Comparison of ENCODE assay signal across 23 cellular contexts in genomic region chr7:143988986-143989745, GRCh38. TPM values are rescaled to one million over a fixed set of nuclear protein-coding genes. Genes with fewer than 3 reads are reported as not detected.
DNase-seq lines count a peak whose midpoint lies in the region; ATAC-seq and TF ChIP-seq lines count a peak whose summit lies in the region.
"Had no signal": no experiment of that assay in that cellular context is flagged by ENCODE, and none has a peak within 500 bp of the region (broad histone marks: within the 10 kb centered on the region; RNA-seq: fewer than 3 reads in every experiment).

No MANE protein-coding gene starts in this region.

- dilution Hi-C loops in IMR-90 (cut with HindIII; ENCODE audit: low sequenced_read_pairs, unreplicated experiment) = no loop called here

- WGBS in IMR-90 (ENCODE audit: extremely low coverage in 2 of 2, insufficient read length in 1 of 2), 2 experiments = 80% methylated on average over 1 of the region's 5 CpGs; no CpG with 5 or more reads in 1 of the 2 experiments

- H3K27ac ChIP-seq in IMR-90 (ENCODE audit: insufficient read depth, low read length) = peak overlapping the region; percentile 18; the same call in 1 of the 2 replicates
- no peak overlapping the region for H3K27ac ChIP-seq in PC-9
- H3K27ac ChIP-seq: KMS-11 had no signal

- peak overlapping the region; percentile 44; the same call in 1 of the 2 replicates for H3K18ac ChIP-seq in IMR-90 (ENCODE audit: low read depth, low read length)

- no peak overlapping the region for H2BK20ac ChIP-seq in IMR-90 (ENCODE audit: low read depth, low read length)

- H3K9me3 ChIP-seq in IMR-90 (ENCODE audit: control insufficient read depth, insufficient read depth, low read length) (no peaks in the 10 kb centered on the region), PC-9 (ENCODE audit: insufficient read depth, low read depth) (no peaks in the 10 kb centered on the region)

- no peak overlapping the region; a peak in 1 of 4 replicates for H4K8ac ChIP-seq in IMR-90 (ENCODE audit: low read depth in 2 of 2, low read length in 2 of 2)

- no peak for TF ChIP-seq RAD21 in IMR-90 (IDR thresholded peaks at IDR 0.05; ENCODE audit: low read length)

- BruUV-seq in IMR-90 (replicated peaks; lab: Mats Ljungman, UMichigan) = no TSS peak
- BruUV-seq in PC-9 (replicated peaks; lab: Mats Ljungman, UMichigan) = no TSS peak

- no peak overlapping the region for H3K56ac ChIP-seq in IMR-90 (ENCODE audit: extremely low read depth, insufficient read depth, low read length)

- H2AFZ ChIP-seq in IMR-90 (replicated peaks; ENCODE audit: low read length, poor library complexity) (no peak overlapping the region), PC-9 (no peak overlapping the region)

- TF ChIP-seq POLR2A in IMR-90 (IDR thresholded peaks at IDR 0.05; ENCODE audit: low read depth, low read length) = no peak

- no peak overlapping the region; the same call in 1 of the 2 replicates for H4K5ac ChIP-seq in IMR-90 (ENCODE audit: low read depth, low read length)

- peaks cover 2% of the 10 kb centered on the region; the same call in 1 of the 2 replicates for H3K4me1 ChIP-seq in IMR-90 (ENCODE audit: control insufficient read depth, insufficient read depth, low read length)
- no peaks in the 10 kb centered on the region for H3K4me1 ChIP-seq in PC-9 (replicated peaks; ENCODE audit: insufficient read depth)

- no peak overlapping the region for H3K23ac ChIP-seq in IMR-90 (ENCODE audit: low read depth, low read length)

- H2BK15ac ChIP-seq in IMR-90 (ENCODE audit: low read depth, low read length) = no peak overlapping the region

- POLR2A ChIA-PET in IMR-90 (lab: Charles Lee; ENCODE audit: unreplicated experiment) (no interaction called here), PC-9 (lab: Charles Lee; ENCODE audit: unreplicated experiment) (no interaction called here)

- no peak overlapping the region for H3K4ac ChIP-seq in IMR-90 (ENCODE audit: low read depth, low read length)

- no peak overlapping the region for H3K9ac ChIP-seq in IMR-90 (ENCODE audit: low read depth, low read length)
- H3K9ac ChIP-seq: KMS-11 had no signal

- H3K79me1 ChIP-seq in IMR-90 (ENCODE audit: low read depth in 1 of 2, low read length in 2 of 2) = no peaks in the 10 kb centered on the region

- H2AK9ac ChIP-seq in IMR-90 (replicated peaks; ENCODE audit: low read depth, low read length, poor library complexity) = no peak overlapping the region

- H3K27me3 ChIP-seq in IMR-90 (ENCODE audit: control insufficient read depth, insufficient read depth, low read length) = no peaks in the 10 kb centered on the region
- H3K27me3 ChIP-seq in PC-9 (ENCODE audit: insufficient read depth, low read depth) = no peaks in the 10 kb centered on the region
- H3K27me3 ChIP-seq: tibial nerve had no signal

- H3K14ac ChIP-seq in IMR-90 (replicated peaks; ENCODE audit: low read depth, low read length) = no peak overlapping the region

- H3K9me1 ChIP-seq in IMR-90 (ENCODE audit: insufficient read depth, low read length) = no peaks in the 10 kb centered on the region

- no peaks in the 10 kb centered on the region; the same call in 1 of the 2 replicates for H3F3A ChIP-seq in PC-9 (ENCODE audit: insufficient read depth, low read depth)

- H3K4me2 ChIP-seq in IMR-90 (ENCODE audit: low read depth, low read length) = no peak overlapping the region
- H3K4me2 ChIP-seq in PC-9 = no peak overlapping the region
- H3K4me2 ChIP-seq: KMS-11 had no signal

- no peak for TF ChIP-seq CTCF in IMR-90 (conservative IDR thresholded peaks at IDR 0.05; ENCODE audit: low read depth, low read length)
- TF ChIP-seq CTCF in fibroblast of villous mesenchyme (IDR thresholded peaks at IDR 0.05; ENCODE audit: insufficient read depth, low read depth, low read length) = no peak
- TF ChIP-seq CTCF in PC-9 (conservative IDR thresholded peaks at IDR 0.05) = no peak

- CTCF ChIA-PET in IMR-90 (lab: Yijun Ruan, JAX) (no interaction called here), PC-9 (lab: Charles Lee) (no interaction called here)

- H4K20me1 ChIP-seq in IMR-90 (ENCODE audit: insufficient read depth, low read length) = no peaks in the 10 kb centered on the region
- H4K20me1 ChIP-seq in PC-9 (ENCODE audit: insufficient read depth) = no peaks in the 10 kb centered on the region

- H3K9me2 ChIP-seq in PC-9 (ENCODE audit: insufficient read depth) = no peaks in the 10 kb centered on the region

- H2AK5ac ChIP-seq in IMR-90 (ENCODE audit: low read depth, low read length) = no peak overlapping the region

- H4K91ac ChIP-seq in IMR-90 (ENCODE audit: insufficient read depth, low read depth, low read length) = no peak overlapping the region

- no peak overlapping the region for H2BK120ac ChIP-seq in IMR-90 (ENCODE audit: low read depth, low read length)

- DNase-seq in IMR-90 (peak; percentile 41), astrocyte of the hippocampus (ENCODE audit: low read depth, low spot score) (peak; percentile 46), fibroblast of villous mesenchyme (ENCODE audit: low read depth) (peak; percentile 61), AML-193 (lab: John Stamatoyannopoulos, UW) (no peak), PC-9 (no peak)
- DNase-seq: activated CD4-positive, alpha-beta T cell treated with anti-CD3 and anti-CD28 coated beads, Interleukin-2, amount 50 U/mL, for 1 hour; activated CD8-positive, alpha-beta memory T cell treated with anti-CD3 and anti-CD28 coated beads, Interleukin-2, amount 50 U/mL, for 48 hours; activated effector memory CD4-positive, alpha-beta T cell treated with Interleukin-2 at 50 U/mL for 16 hours; C1 segment of cervical spinal cord; cerebellar nuclear complex; foreskin fibroblast; natural killer cell; NCI-H1092 treated with DMSO at 0.1 percent for 48 hours; NCI-H2107; NCI-H524; stimulated activated naive CD4-positive, alpha-beta T cell had no signal

- no peak overlapping the region for H2BK5ac ChIP-seq in IMR-90 (ENCODE audit: low read depth, low read length, poor library complexity, severe bottlenecking)

- in situ Hi-C loops in IMR-90 (cut with MboI; ENCODE audit: low sequenced_read_pairs) = no loop called here

- H3K36me3 ChIP-seq in IMR-90 (ENCODE audit: control insufficient read depth, insufficient read depth, low read length) (no peaks in the 10 kb centered on the region), PC-9 (ENCODE audit: low read depth) (no peaks in the 10 kb centered on the region)
- H3K36me3 ChIP-seq: tibial nerve had no signal

- H3K79me2 ChIP-seq in PC-9 (ENCODE audit: low read depth) = no peaks in the 10 kb centered on the region

- intact Hi-C loops in IMR-90 (cut with micrococcal nuclease) = loop anchor here (5.0 kb wide), 1 partner anchor 37 kb away; the partner anchor contains the start of gene OR2F1
- intact Hi-C loops in PC-9 (cut with micrococcal nuclease; ENCODE audit: unreplicated experiment) = no loop called here

- peak; percentile 86 for ATAC-seq in IMR-90 (ENCODE audit: low read depth)
- no peak for ATAC-seq in GM18502 (IDR thresholded peaks at IDR 0.05; ENCODE audit: poor library complexity, unreplicated experiment)
- no peak for ATAC-seq in HG02571 (IDR thresholded peaks at IDR 0.05; ENCODE audit: unreplicated experiment)
- ATAC-seq: GM12878, natural killer cell had no signal

- H3K4me3 ChIP-seq in IMR-90 (ENCODE audit: insufficient read depth, low read depth, low read length) (no peak overlapping the region), fibroblast of villous mesenchyme (ENCODE audit: low read depth, low read length) (no peak overlapping the region), PC-9 (no peak overlapping the region)
- H3K4me3 ChIP-seq: GM12878, tibial nerve had no signal

TF ChIP-seq in IMR-90, 13 proteins besides CTCF, POLR2A, EP300 and RAD21:
- no peak for TF ChIP-seq NFE2L2 (IDR thresholded peaks at IDR 0.05; ENCODE audit: low read depth, low read length)
- no peak for TF ChIP-seq MAFK (IDR thresholded peaks at IDR 0.05; ENCODE audit: low read depth, low read length)
- TF ChIP-seq FOS (IDR thresholded peaks at IDR 0.05; ENCODE audit: low read depth, low read length) = no peak

RNA-seq across cellular contexts. Expression of gene OR6B1, which starts 11.0 kb away (rescaled TPM):
- total RNA-seq in IMR-90 (2012; rRNA removed) (not detected in 2 replicates), fibroblast of villous mesenchyme (under 0.01 TPM in 1 of 2 replicates, not detected in the other), PC-9 (2021) (not detected in 2 replicates)
- polyA plus RNA-seq in IMR-90 (2012; rRNA removed) = not detected in 2 replicates
- polyA plus RNA-seq in IMR-90 (2012; cell fraction: cytosol; rRNA removed) = not detected in 2 replicates
- polyA plus RNA-seq in IMR-90 (2012; cell fraction: nucleus; rRNA removed; ENCODE audit: low replicate concordance) = not detected in 2 replicates
- total RNA-seq: GM12878, kidney epithelial cell, natural killer cell, tibial nerve had no signal
- polyA plus RNA-seq: GM12878 had no signal

RNA-seq across cellular contexts. Expression of gene OR2F1, which starts 34.5 kb away (rescaled TPM):
- total RNA-seq in IMR-90 (2012; rRNA removed) (not detected in 2 replicates), fibroblast of villous mesenchyme (not detected in 2 replicates), PC-9 (2021) (not detected in 2 replicates)
- not detected in 2 replicates for polyA plus RNA-seq in IMR-90 (2012; rRNA removed)
- polyA plus RNA-seq in IMR-90 (2012; cell fraction: cytosol; rRNA removed) = not detected in 2 replicates
- not detected in 2 replicates for polyA plus RNA-seq in IMR-90 (2012; cell fraction: nucleus; rRNA removed; ENCODE audit: low replicate concordance)
- total RNA-seq: GM12878, natural killer cell, tibial nerve had no signal
- polyA plus RNA-seq: adipose tissue, GM12878 had no signal

RNA-seq across cellular contexts. Expression of gene OR2F2, which starts 54.1 kb away (rescaled TPM):
- total RNA-seq in IMR-90 (2012; rRNA removed) (not detected in 2 replicates), fibroblast of villous mesenchyme (not detected in 2 replicates), PC-9 (2021) (not detected in 2 replicates)
- polyA plus RNA-seq in IMR-90 (2012; rRNA removed) = not detected in 2 replicates
- polyA plus RNA-seq in IMR-90 (2012; cell fraction: cytosol; rRNA removed) = not detected in 2 replicates
- polyA plus RNA-seq in IMR-90 (2012; cell fraction: nucleus; rRNA removed; ENCODE audit: low replicate concordance) = not detected in 2 replicates
- total RNA-seq: GM12878, kidney epithelial cell, natural killer cell, tibial nerve had no signal
- polyA plus RNA-seq: adipose tissue, GM12878 had no signal

RNA-seq across cellular contexts. Expression of gene OR2A5, which starts 59.6 kb away (rescaled TPM):
- total RNA-seq in IMR-90 (2012; rRNA removed) = not detected in 2 replicates
- polyA plus RNA-seq in IMR-90 (2012; rRNA removed) = not detected in 2 replicates
- not detected in 2 replicates for polyA plus RNA-seq in IMR-90 (2012; cell fraction: cytosol; rRNA removed)
- polyA plus RNA-seq in IMR-90 (2012; cell fraction: nucleus; rRNA removed; ENCODE audit: low replicate concordance) = not detected in 2 replicates
- not detected in 2 replicates for total RNA-seq in fibroblast of villous mesenchyme
- not detected in 2 replicates for total RNA-seq in PC-9 (2021)
- total RNA-seq: GM12878, kidney epithelial cell, natural killer cell, tibial nerve had no signal
- polyA plus RNA-seq: adipose tissue had no signal

Comparison
In these comparisons a context has a peak if more than half of its experiments do, and no peak if none do; other contexts are left out.
1. DNase-seq: peak in IMR-90 (single experiment), astrocyte of the hippocampus (single experiment) and fibroblast of villous mesenchyme (single experiment); none in AML-193 (0 of 2) and PC-9 (0 of 2).